Comparison of ENCODE assay signal across 1 cellular context in genomic region chr10:70433581-70434280, GRCh38.
TF ChIP-seq lines count a peak whose summit lies in the region.

No MANE protein-coding gene starts in this region.

TF ChIP-seq in IMR-90, 13 proteins besides CTCF, POLR2A, EP300 and RAD21:
- no peak for TF ChIP-seq CHD1 (IDR thresholded peaks at IDR 0.05; ENCODE audit: low read depth, low read length)
- TF ChIP-seq FOS (IDR thresholded peaks at IDR 0.05; ENCODE audit: low read depth, low read length) = no peak
- no peak for TF ChIP-seq MAFK (IDR thresholded peaks at IDR 0.05; ENCODE audit: low read depth, low read length)
- TF ChIP-seq NFE2L2 (IDR thresholded peaks at IDR 0.05; ENCODE audit: low read depth, low read length) = no peak
- TF ChIP-seq, protein P1, sequence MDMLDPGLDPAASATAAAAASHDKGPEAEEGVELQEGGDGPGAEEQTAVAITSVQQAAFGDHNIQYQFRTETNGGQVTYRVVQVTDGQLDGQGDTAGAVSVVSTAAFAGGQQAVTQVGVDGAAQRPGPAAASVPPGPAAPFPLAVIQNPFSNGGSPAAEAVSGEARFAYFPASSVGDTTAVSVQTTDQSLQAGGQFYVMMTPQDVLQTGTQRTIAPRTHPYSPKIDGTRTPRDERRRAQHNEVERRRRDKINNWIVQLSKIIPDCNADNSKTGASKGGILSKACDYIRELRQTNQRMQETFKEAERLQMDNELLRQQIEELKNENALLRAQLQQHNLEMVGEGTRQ (IDR thresholded peaks at IDR 0.05; ENCODE audit: low read depth, low read length) = no peak
- TF ChIP-seq MXI1 (IDR thresholded peaks at IDR 0.05; ENCODE audit: borderline replicate concordance, low read depth, low read length) = no peak
- TF ChIP-seq RCOR1 (IDR thresholded peaks at IDR 0.05; ENCODE audit: insufficient replicate concordance, low read length) = no peak
- no peak for TF ChIP-seq CEBPB (IDR thresholded peaks at IDR 0.05; ENCODE audit: low read depth, low read length)
- no peak for TF ChIP-seq RFX5 (IDR thresholded peaks at IDR 0.05; ENCODE audit: low read depth, low read length)
- no peak for TF ChIP-seq MAZ (IDR thresholded peaks at IDR 0.05; ENCODE audit: borderline replicate concordance, low read depth, low read length)
- TF ChIP-seq ELK1 (IDR thresholded peaks at IDR 0.05; ENCODE audit: borderline replicate concordance, low read depth, low read length) = no peak
- no peak for TF ChIP-seq SMC3 (IDR thresholded peaks at IDR 0.05; ENCODE audit: low read depth, low read length)
